Comparison of ENCODE assay signal across 26 cellular contexts in genomic region chr15:98735895-98736617, GRCh38.
DNase-seq lines count a peak whose midpoint lies in the region; ATAC-seq and TF ChIP-seq lines count a peak whose summit lies in the region.
"Had no signal": no experiment of that assay in that cellular context is flagged by ENCODE, and none has a peak within 500 bp of the region (broad histone marks: within the 10 kb centered on the region; RNA-seq: fewer than 3 reads in every experiment).

No MANE protein-coding gene starts in this region.

- ATAC-seq in Panc1, result no peak
- ATAC-seq in HG03442 (IDR thresholded peaks at IDR 0.05; ENCODE audit: unreplicated experiment), result no peak
- ATAC-seq: activated CD4-positive, CD25-positive, alpha-beta regulatory T cell treated with anti-CD3 and anti-CD28 coated beads, Interleukin-2, amount 50 U/mL, for 24 hours; esophagus mucosa; HepG2; psoas muscle had no signal

- POLR2A ChIA-PET in Panc1 (lab: Charles Lee), result no interaction called here

- H3K36me3 ChIP-seq in Panc1 (ENCODE audit: control insufficient read depth, insufficient read depth, low read length) (no peaks in the 10 kb centered on the region), endocrine pancreas (ENCODE audit: control insufficient read depth, insufficient read depth, low read length) (no peaks in the 10 kb centered on the region), neutrophil (no peaks in the 10 kb centered on the region)
- H3K36me3 ChIP-seq: lower lobe of right lung, transverse colon had no signal

- DNase-seq in ELR (ENCODE audit: low read depth) (peak; percentile 44), Panc1 (ENCODE audit: low read depth, low spot score) (no peak), activated T-cell treated with anti-CD3 and anti-CD28 coated beads for 4 hours (no peak), AG08396 (ENCODE audit: low spot score) (no peak)
- DNase-seq: activated CD4-positive, alpha-beta memory T cell treated with anti-CD3 and anti-CD28 coated beads for 36 hours; activated effector memory CD4-positive, alpha-beta T cell treated with Interleukin-2 at 50 U/mL for 16 hours; cerebellar nuclear complex; effector CD4-positive, alpha-beta T cell; foreskin melanocyte; GOT3; hypothalamus; kidney; lower lobe of right lung; NCI-H1092 treated with DMSO at 0.1 percent for 48 hours; NCI-H187 treated with DMSO at 0.1 percent for 48 hours; NCI-H748 treated with DMSO at 0.1 percent for 48 hours; OCI-M1; psoas muscle; SHP77; transverse colon had no signal

- peaks cover 29% of the 10 kb centered on the region for H3K4me1 ChIP-seq in Panc1 (ENCODE audit: control insufficient read depth, insufficient read depth, low read length)
- no peaks in the 10 kb centered on the region for H3K4me1 ChIP-seq in endocrine pancreas (ENCODE audit: control insufficient read depth, insufficient read depth, low read length)
- peaks cover 43 to 59% of the 10 kb centered on the region in 2 experiments for H3K4me1 ChIP-seq in neutrophil (ENCODE audit: control insufficient read depth in 1 of 2, insufficient read depth in 1 of 2, low read depth in 1 of 2, low read length in 1 of 2)

- H3K9ac ChIP-seq in endocrine pancreas (ENCODE audit: control insufficient read depth, insufficient read depth, low read length), result no peak overlapping the region

- intact Hi-C loops in Panc1 (cut with micrococcal nuclease; ENCODE audit: unreplicated experiment), result no loop called here

- H3K4me3 ChIP-seq in Panc1 (ENCODE audit: low read depth in 2 of 2, low read length in 2 of 2) (no peak overlapping the region), endocrine pancreas (ENCODE audit: control insufficient read depth, insufficient read depth, low read length) (peak overlapping the region; percentile 12), neutrophil (ENCODE audit: low read depth in 1 of 2, low read length in 1 of 2) (no peak overlapping the region)
- H3K4me3 ChIP-seq: lower lobe of right lung, psoas muscle, transverse colon had no signal

- H3K27ac ChIP-seq in Panc1 (ENCODE audit: low read length) (peak overlapping the region; percentile 31; the same call in 1 of the 2 replicates), neutrophil (peak overlapping the region; percentile 64)
- H3K27ac ChIP-seq: lower lobe of right lung, psoas muscle, transverse colon had no signal

- CTCF ChIA-PET in Panc1 (lab: Charles Lee), result no interaction called here

- in situ Hi-C loops in Panc1 (cut with HindIII; ENCODE audit: low pct_unique_long_range_greater_than_20kb, low sequenced_read_pairs), result no loop called here

- no TSS peak for BruUV-seq in Panc1 (replicated peaks; lab: Mats Ljungman, UMichigan)

- H3K9me3 ChIP-seq in Panc1 (ENCODE audit: control insufficient read depth, insufficient read depth, low read depth, low read length), result no peaks in the 10 kb centered on the region
- H3K9me3 ChIP-seq in endocrine pancreas (ENCODE audit: control insufficient read depth, low read length), result no peaks in the 10 kb centered on the region
- H3K9me3 ChIP-seq in neutrophil, result no peaks in the 10 kb centered on the region
- H3K9me3 ChIP-seq: lower lobe of right lung, psoas muscle, transverse colon had no signal

- TF ChIP-seq CTCF in Panc1 (IDR thresholded peaks at IDR 0.05) (no peak), neutrophil (IDR thresholded peaks at IDR 0.05) (no peak)

- H3K27me3 ChIP-seq in Panc1 (ENCODE audit: control insufficient read depth, insufficient read depth, low read length) (no peaks in the 10 kb centered on the region), endocrine pancreas (ENCODE audit: control insufficient read depth, insufficient read depth, low read length) (no peaks in the 10 kb centered on the region), neutrophil (no peaks in the 10 kb centered on the region)
- H3K27me3 ChIP-seq: transverse colon had no signal
